Comparison of ENCODE assay signal across 26 cellular contexts in the genomic region with DNA sequence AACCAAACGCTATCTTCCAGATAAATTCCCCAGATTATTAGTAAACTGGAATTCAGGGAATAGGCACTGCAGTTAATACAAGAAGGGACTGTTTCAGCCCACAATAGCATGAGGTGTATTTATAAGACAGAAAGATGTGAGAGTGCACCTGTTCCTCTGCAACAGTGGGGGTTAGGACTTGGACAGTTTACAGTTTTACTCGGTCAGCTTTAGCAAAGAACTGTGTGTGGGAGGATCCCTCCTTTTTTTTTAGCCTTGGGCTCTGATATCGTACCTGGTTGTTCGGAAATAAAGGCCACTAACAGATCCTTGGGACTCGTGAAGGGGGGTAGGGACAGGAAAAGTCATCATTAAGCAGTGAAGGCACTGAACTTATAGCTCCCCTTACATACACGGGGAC. TPM values are rescaled to one million over a fixed set of nuclear protein-coding genes. Genes with fewer than 3 reads are reported as not detected.
DNase-seq lines count a peak whose midpoint lies in the region; ATAC-seq, FAIRE-seq and TF ChIP-seq lines count a peak whose summit lies in the region.
"Had no signal": no experiment of that assay in that cellular context is flagged by ENCODE, and none has a peak within 500 bp of the region (broad histone marks: within the 10 kb centered on the region; RNA-seq: fewer than 3 reads in every experiment).

No MANE protein-coding gene starts in this region.

- peaks cover 25% of the 10 kb centered on the region for H3K27me3 ChIP-seq in CD4-positive, CD25-positive, alpha-beta regulatory T cell (ENCODE audit: control insufficient read depth, insufficient read depth, low read length)
- H3K27me3 ChIP-seq in KMS-11 (ENCODE audit: insufficient read depth, low read depth) (no peaks in the 10 kb centered on the region), K562 (ENCODE audit: control insufficient read depth in 2 of 2, insufficient read depth in 2 of 2, low read length in 2 of 2) (no peaks in the 10 kb centered on the region), gastrocnemius medialis (no peaks in the 10 kb centered on the region)

- in situ Hi-C loops in K562 (cut with MboI) (no loop called here), gastrocnemius medialis (cut with MboI; ENCODE audit: low sequenced_read_pairs in 4 of 4) (no loop called here)

- TF ChIP-seq EP300 in K562 (IDR thresholded peaks at IDR 0.05; ENCODE audit: low read length): no peak

- BruUV-seq in K562 (replicated peaks; lab: Mats Ljungman, UMichigan): no TSS peak

- H3K27me3 Mint-ChIP-seq in CD4-positive, CD25-positive, alpha-beta regulatory T cell: peaks cover 44% of the 10 kb centered on the region

- H3K4me2 ChIP-seq in KMS-11 (peak overlapping the region; percentile 8; the same call in 1 of the 2 replicates), K562 (ENCODE audit: insufficient read depth, low read length) (peak overlapping the region; percentile 27; the same call in 1 of the 2 replicates)

- no peak overlapping the region for H3K27ac ChIP-seq in CD4-positive, CD25-positive, alpha-beta regulatory T cell (ENCODE audit: insufficient read depth, low read length, poor library complexity, severe bottlenecking)
- H3K27ac ChIP-seq in KMS-11: no peak overlapping the region
- H3K27ac ChIP-seq in K562 (ENCODE audit: extremely low read depth, low read depth, low read length): no peak overlapping the region
- H3K27ac ChIP-seq in gastrocnemius medialis: peak overlapping the region; percentile 98 to 100 (median 99)
- H3K27ac ChIP-seq: C4-2B, HL-60, RWPE1 had no signal

- no peak for DNase-seq in CD4-positive, CD25-positive, alpha-beta regulatory T cell
- DNase-seq in K562 (ENCODE audit: extremely low read depth in 1 of 4, low spot score in 3 of 4) (peak in 1 of 4 experiments; percentile 26), gastrocnemius medialis (no peak), GM12891 (ENCODE audit: insufficient read length, low spot score) (no peak)
- DNase-seq: CD8-positive, alpha-beta memory T cell; DMS 273 treated with DMSO at 0.1 percent for 48 hours; DMS79; EL; GF-D8; Kasumi-1; MV-4-11; NCI-H1105; NCI-H1436 treated with DMSO at 0.1 percent for 48 hours; NCI-H2029; NCI-H524 treated with DMSO at 0.1 percent for 48 hours; NCI-H774; SHP77; T-cell had no signal

- peaks cover 0 to 2% (median 0%) of the 10 kb centered on the region in 7 donors for H3K9me3 Mint-ChIP-seq in CD4-positive, CD25-positive, alpha-beta regulatory T cell
- H3K9me3 Mint-ChIP-seq: CD8-positive, alpha-beta memory T cell; T-cell had no signal

- H3K9me1 ChIP-seq in K562 (ENCODE audit: control insufficient read depth, insufficient read depth, low read length): no peaks in the 10 kb centered on the region

- TF ChIP-seq CTCF in KMS-11 (conservative IDR thresholded peaks at IDR 0.05; ENCODE audit: low read depth, low read length) (no peak), K562 (IDR thresholded peaks at IDR 0.05 in 2 of 3, conservative IDR thresholded peaks at IDR 0.05 in 1 of 3; ENCODE audit: insufficient read depth in 2 of 3, low read depth in 1 of 3, low read length in 3 of 3) (no peak), gastrocnemius medialis (IDR thresholded peaks at IDR 0.05 in 4 of 5, conservative IDR thresholded peaks at IDR 0.05 in 1 of 5) (no peak)

- no peak overlapping the region for H3K4me3 ChIP-seq in CD4-positive, CD25-positive, alpha-beta regulatory T cell (ENCODE audit: low read depth, low read length)
- H3K4me3 ChIP-seq in KMS-11 (IDR thresholded peaks at IDR 0.05; ENCODE audit: insufficient read depth, low read depth, low read length): no peak overlapping the region
- H3K4me3 ChIP-seq in K562: no peak overlapping the region
- no peak overlapping the region for H3K4me3 ChIP-seq in gastrocnemius medialis

- FAIRE-seq in K562 (lab: Jason Lieb, UNC) (no peak), GM12891 (lab: Jason Lieb, UNC) (no peak)
- FAIRE-seq: GM12892 had no signal

- H4K20me1 ChIP-seq in KMS-11 (ENCODE audit: insufficient read depth) (no peaks in the 10 kb centered on the region), K562 (replicated peaks; ENCODE audit: control insufficient read depth, insufficient read depth, low read length) (peaks cover 13% of the 10 kb centered on the region)

- H2AFZ ChIP-seq in KMS-11 (ENCODE audit: low read depth) (no peak overlapping the region), K562 (ENCODE audit: low read depth, low read length) (peak overlapping the region; percentile 52)

- POLR2A ChIA-PET in K562 (lab: Yijun Ruan, JAX): interaction anchor here (0.5 to 0.8 kb wide), 2 partner anchors 11 to 221 kb away, joined by 3 read pairs; no protein-coding TSS in a partner anchor

- WGBS in K562 (ENCODE audit: insufficient coverage, low coverage, missing lambda C conversion rate): 16% methylated on average over 6 of the region's 6 CpGs

- peaks cover 28% of the 10 kb centered on the region for H3K4me1 ChIP-seq in CD4-positive, CD25-positive, alpha-beta regulatory T cell (ENCODE audit: control insufficient read depth, insufficient read depth, low read length, poor library complexity, severe bottlenecking)
- H3K4me1 ChIP-seq in KMS-11 (ENCODE audit: low read depth, poor library complexity, severe bottlenecking) (peaks cover 20% of the 10 kb centered on the region), K562 (replicated peaks in 1 of 2; ENCODE audit: control insufficient read depth in 2 of 2, insufficient read depth in 2 of 2, low read length in 2 of 2) (peaks cover 7 to 18% of the 10 kb centered on the region in 2 experiments; a peak in 4 of 5 replicates), gastrocnemius medialis (peaks cover 21 to 23% of the 10 kb centered on the region in 2 donors)

- no peak overlapping the region for H3K27ac Mint-ChIP-seq in CD4-positive, CD25-positive, alpha-beta regulatory T cell
- H3K27ac Mint-ChIP-seq: T-cell had no signal

- H3K4me3 Mint-ChIP-seq in CD4-positive, CD25-positive, alpha-beta regulatory T cell: peak overlapping the region in 3 of 4 donors; percentile 35 to 69 (median 62)

- ATAC-seq in CD4-positive, CD25-positive, alpha-beta regulatory T cell (ENCODE audit: low read depth in 2 of 2): no peak
- no peak for ATAC-seq in K562
- no peak for ATAC-seq in gastrocnemius medialis
- ATAC-seq in GM21723 (IDR thresholded peaks at IDR 0.05; ENCODE audit: unreplicated experiment): no peak
- ATAC-seq in activated CD4-positive, CD25-positive, alpha-beta regulatory T cell treated with anti-CD3 and anti-CD28 coated beads, Interleukin-2, amount 50 U/mL, for 24 hours: no peak
- ATAC-seq: HCT116, T-cell had no signal

- no peak overlapping the region for H3K9ac ChIP-seq in KMS-11
- H3K9ac ChIP-seq in K562 (ENCODE audit: insufficient read depth in 1 of 2, low read depth in 2 of 2, low read length in 2 of 2): no peak overlapping the region

- peak in 1 of 2 experiments; percentile 5; a peak in 1 of 4 replicates for TF ChIP-seq RAD21 in K562 (CRISPR knock-in tag; conservative IDR thresholded peaks at IDR 0.05 in 1 of 2, IDR thresholded peaks at IDR 0.05 in 1 of 2)

- H3K4me1 Mint-ChIP-seq in CD4-positive, CD25-positive, alpha-beta regulatory T cell: peaks cover 7 to 19% (median 15%) of the 10 kb centered on the region in 4 donors

- CTCF ChIA-PET in K562 (lab: Yijun Ruan, JAX; ENCODE audit: low intra/inter-chr PET ratio): interaction anchor here (6.2 kb wide), 1 partner anchor 434 kb away, joined by 128 read pairs; no protein-coding TSS in a partner anchor

- H3K36me3 Mint-ChIP-seq in CD4-positive, CD25-positive, alpha-beta regulatory T cell: no peaks in the 10 kb centered on the region
- H3K36me3 Mint-ChIP-seq: T-cell had no signal

- no peak for TF ChIP-seq POLR2A in K562 (conservative IDR thresholded peaks at IDR 0.05)
- no peak for TF ChIP-seq POLR2A in gastrocnemius medialis (IDR thresholded peaks at IDR 0.05)
- TF ChIP-seq POLR2A in GM12891 (IDR thresholded peaks at IDR 0.05; ENCODE audit: low read depth, low read length): no peak

- no peaks in the 10 kb centered on the region for H3K9me3 ChIP-seq in CD4-positive, CD25-positive, alpha-beta regulatory T cell (ENCODE audit: control insufficient read depth in 2 of 2, low read length in 2 of 2)
- H3K9me3 ChIP-seq in K562 (replicated peaks; ENCODE audit: control insufficient read depth, insufficient read depth, low read depth, low read length): no peaks in the 10 kb centered on the region
- H3K9me3 ChIP-seq in gastrocnemius medialis: no peaks in the 10 kb centered on the region

- peaks cover 25% of the 10 kb centered on the region for H3K79me2 ChIP-seq in KMS-11 (ENCODE audit: insufficient read depth, low read depth)
- H3K79me2 ChIP-seq in K562 (ENCODE audit: control insufficient read depth, insufficient read depth, low read length): peaks cover 30% of the 10 kb centered on the region

- H3K36me3 ChIP-seq in CD4-positive, CD25-positive, alpha-beta regulatory T cell (ENCODE audit: control insufficient read depth, insufficient read depth, low read length): no peaks in the 10 kb centered on the region
- H3K36me3 ChIP-seq in KMS-11 (ENCODE audit: insufficient read depth) (no peaks in the 10 kb centered on the region), K562 (ENCODE audit: control insufficient read depth, insufficient read depth, low read length) (peaks cover 20% of the 10 kb centered on the region), gastrocnemius medialis (no peaks in the 10 kb centered on the region)

- intact Hi-C loops in K562 (cut with micrococcal nuclease) (loop anchor here (10.0 kb wide), 1 partner anchor 332 kb away; no protein-coding TSS in a partner anchor), gastrocnemius medialis (cut with DNase I; ENCODE audit: low total_unique reads) (loop anchor here (5.0 kb wide), 2 partner anchors 335 to 415 kb away; no protein-coding TSS in a partner anchor)

RNA-seq across cellular contexts. Expression of a gene that starts 2.0 kb away (rescaled TPM):
- 236 TPM for total RNA-seq in CD4-positive, CD25-positive, alpha-beta regulatory T cell
- 100 to 1,000 TPM in 1 of 4 donors, 10 to 100 TPM in 3; 62.4 to 110 (median 72.3) TPM for polyA plus RNA-seq in CD4-positive, CD25-positive, alpha-beta regulatory T cell
- total RNA-seq in K562 (2011; cell fraction: chromatin; rRNA removed; ENCODE audit: low replicate concordance): 54.7 and 71.0 TPM in 2 replicates
- 35.4 TPM in 2 replicates for total RNA-seq in K562 (2011; cell fraction: nucleolus; rRNA removed)
- total RNA-seq in K562 (2011; cell fraction: nucleoplasm; rRNA removed): 46.5 and 66.0 TPM in 2 replicates
- 31.1 and 31.5 TPM in 2 replicates for total RNA-seq in K562 (2014; rRNA removed)
- 27.2 and 29.2 TPM in 2 replicates for total RNA-seq in K562 (2014; rRNA removed; fragmentation: Illumina TruSeq; extraction: Trizol)
- total RNA-seq in K562 (2015; rRNA removed; fragmentation: Illumina TruSeq; extraction: Trizol): 37.8 and 43.5 TPM in 2 replicates
- total RNA-seq in K562 (2021): 32.5 and 34.4 TPM in 2 replicates
- 41.9 and 46.1 TPM in 2 replicates for polyA plus RNA-seq in K562 (2011; rRNA removed)
- polyA plus RNA-seq in K562 (2011; cell fraction: cytosol; rRNA removed): 21.3 and 30.8 TPM in 2 replicates
- 66.4 and 72.9 TPM in 2 replicates for polyA plus RNA-seq in K562 (2011; cell fraction: nucleus; rRNA removed)
- polyA plus RNA-seq in K562 (2012): 31.8 and 37.9 TPM in 2 replicates
- 27.1 and 29.8 TPM in 2 replicates for polyA plus RNA-seq in K562 (2014; fragmentation: Illumina TruSeq; extraction: Trizol)
- 10 to 100 TPM; 10.8 to 12.9 TPM for polyA plus RNA-seq in K562 (2014; fragmentation: Nextera tagmentation; extraction: Ambion mirVana)
- polyA plus RNA-seq in K562 (2014; rRNA removed): 33.4 and 37.1 TPM in 2 replicates
- 49.0 and 49.4 TPM in 2 replicates for polyA minus RNA-seq in K562 (2011; rRNA and poly(A)+ RNA removed)
- 22.9 and 24.3 TPM in 2 replicates for polyA minus RNA-seq in K562 (2011; cell fraction: cytosol; rRNA and poly(A)+ RNA removed)
- 36.1 and 55.1 TPM in 2 replicates for polyA minus RNA-seq in K562 (2011; cell fraction: nucleus; rRNA and poly(A)+ RNA removed)
- 10 to 100 TPM in 3 of 4 donors, 1 to 10 TPM in 1; 8.9 to 28.6 (median 18.3) TPM for total RNA-seq in gastrocnemius medialis
- polyA plus RNA-seq in GM12891 (2012; ENCODE audit: low read depth, missing spikeins): 13.1 TPM

Comparison
In these comparisons a context has a peak if more than half of its experiments do, and no peak if none do; other contexts are left out.
1. H3K27ac ChIP-seq: peak in gastrocnemius medialis (4 of 4); none in CD4-positive, CD25-positive, alpha-beta regulatory T cell (single experiment), KMS-11 (single experiment) and K562 (single experiment).